Comparison of ENCODE assay signal across 10 cellular contexts in genomic region chr22:39178206-39179111, GRCh38. TPM values are rescaled to one million over a fixed set of nuclear protein-coding genes. Genes with fewer than 3 reads are reported as not detected.
DNase-seq lines count a peak whose midpoint lies in the region; ATAC-seq and TF ChIP-seq lines count a peak whose summit lies in the region.
"Had no signal": no experiment of that assay in that cellular context is flagged by ENCODE, and none has a peak within 500 bp of the region (broad histone marks: within the 10 kb centered on the region; RNA-seq: fewer than 3 reads in every experiment).

No MANE protein-coding gene starts in this region.

- no peak overlapping the region for H3K4me2 ChIP-seq in mesenchymal stem cell (ENCODE audit: low read length, poor library complexity, severe bottlenecking)

- H3K9ac ChIP-seq in mesenchymal stem cell (ENCODE audit: low read length), result no peak overlapping the region

- H3K36me3 ChIP-seq in mesenchymal stem cell (ENCODE audit: control insufficient read depth in 1 of 2, insufficient read depth in 2 of 2, low read depth in 1 of 2, low read length in 2 of 2), result no peaks in the 10 kb centered on the region
- no peaks in the 10 kb centered on the region for H3K36me3 ChIP-seq in upper lobe of left lung

- H3K23ac ChIP-seq in mesenchymal stem cell (ENCODE audit: low read length in 2 of 2), result no peak overlapping the region

- peaks cover 35% of the 10 kb centered on the region for H3K4me1 Mint-ChIP-seq in chondrocyte (ENCODE audit: low read depth)

- H4K8ac ChIP-seq in mesenchymal stem cell (ENCODE audit: low read length), result no peak overlapping the region

- no peaks in the 10 kb centered on the region for H3K79me1 ChIP-seq in mesenchymal stem cell (replicated peaks; ENCODE audit: low read length, poor library complexity, severe bottlenecking)

- TF ChIP-seq EP300 in upper lobe of left lung (IDR thresholded peaks at IDR 0.05), result peak in 1 of 4 donors; percentile 38

- TF ChIP-seq POLR2A in upper lobe of left lung (IDR thresholded peaks at IDR 0.05), result no peak

- no peak for TF ChIP-seq CTCF in chondrocyte (IDR thresholded peaks at IDR 0.05)
- TF ChIP-seq CTCF in upper lobe of left lung (IDR thresholded peaks at IDR 0.05), result no peak

- H2AK5ac ChIP-seq in mesenchymal stem cell (ENCODE audit: low read length, severe bottlenecking), result peak overlapping the region; percentile 100

- H3K4me3 ChIP-seq in mesenchymal stem cell (ENCODE audit: insufficient read depth in 1 of 2, low read depth in 1 of 2, low read length in 2 of 2), result no peak overlapping the region
- H3K4me3 ChIP-seq in upper lobe of left lung, result no peak overlapping the region

- whole genome bisulfite sequencing in mesenchymal stem cell, result 84% methylated on average over 17 of the region's 19 CpGs
- 77 to 81% methylated on average over 19 of the region's 19 CpGs for WGBS in upper lobe of left lung, 2 donors

- H3K9me3 ChIP-seq in mesenchymal stem cell (ENCODE audit: control insufficient read depth, low read length) (peaks cover 8% of the 10 kb centered on the region), upper lobe of left lung (no peaks in the 10 kb centered on the region)

- peak overlapping the region; percentile 33 for H2BK15ac ChIP-seq in mesenchymal stem cell (ENCODE audit: low read depth, poor library complexity, severe bottlenecking)

- peak; percentile 52 for DNase-seq in activated CD8-positive, alpha-beta memory T cell treated with anti-CD3 and anti-CD28 coated beads for 24 hours
- no peak for DNase-seq in activated CD8-positive, alpha-beta memory T cell treated with anti-CD3 and anti-CD28 coated beads, Interleukin-2, amount 50 U/mL, for 48 hours
- DNase-seq in chondrocyte (ENCODE audit: low spot score) (peak; percentile 54), mesenchymal stem cell (peak; percentile 41), upper lobe of left lung (no peak), NK-92 (lab: John Stamatoyannopoulos, UW; ENCODE audit: unreplicated experiment) (no peak), NCI-H446 (lab: John Stamatoyannopoulos, UW) (no peak)
- DNase-seq: activated B cell treated with CpG ODN at 0.5 μM for 24 hours, hypothalamus had no signal

- no peak overlapping the region for H2AFZ ChIP-seq in mesenchymal stem cell (ENCODE audit: low read depth, low read length)

- H3K27me3 ChIP-seq in mesenchymal stem cell (ENCODE audit: control insufficient read depth in 1 of 2, insufficient read depth in 1 of 2, low read length in 2 of 2) (no peaks in the 10 kb centered on the region), upper lobe of left lung (no peaks in the 10 kb centered on the region)

- H3K27ac Mint-ChIP-seq in chondrocyte (ENCODE audit: unreplicated experiment), result no peak overlapping the region
- H3K27ac Mint-ChIP-seq: activated B cell treated with CpG ODN at 0.5 μM for 24 hours had no signal

- peaks cover 6% of the 10 kb centered on the region for H3K9me3 Mint-ChIP-seq in chondrocyte (ENCODE audit: low read depth)
- H3K9me3 Mint-ChIP-seq: activated B cell treated with CpG ODN at 0.5 μM for 24 hours had no signal

- H3K27ac ChIP-seq in mesenchymal stem cell (ENCODE audit: low read length, poor library complexity, severe bottlenecking) (no peak overlapping the region), upper lobe of left lung (peak overlapping the region; percentile 84 to 93 (median 88))

- H3K14ac ChIP-seq in mesenchymal stem cell (ENCODE audit: low read length in 2 of 2), result no peak overlapping the region

- H3K18ac ChIP-seq in mesenchymal stem cell (ENCODE audit: low read depth in 1 of 2, low read length in 2 of 2), result peak overlapping the region in 1 of 2 experiments; percentile 37

- H3K4ac ChIP-seq in mesenchymal stem cell (ENCODE audit: low read depth in 1 of 2, low read length in 2 of 2), result peak overlapping the region in 1 of 2 experiments; percentile 28

- H2BK120ac ChIP-seq in mesenchymal stem cell (ENCODE audit: low read depth, low read length), result peak overlapping the region; percentile 93

- H3K27me3 Mint-ChIP-seq in chondrocyte (ENCODE audit: low read depth), result no peaks in the 10 kb centered on the region
- H3K27me3 Mint-ChIP-seq: activated B cell treated with CpG ODN at 0.5 μM for 24 hours had no signal

- H2BK12ac ChIP-seq in mesenchymal stem cell (ENCODE audit: low read length in 2 of 2), result peak overlapping the region in 1 of 2 experiments; percentile 87

- no peaks in the 10 kb centered on the region for H3K36me3 Mint-ChIP-seq in chondrocyte (ENCODE audit: low read depth)

- H3K4me1 ChIP-seq in mesenchymal stem cell (ENCODE audit: control insufficient read depth, insufficient read depth, low read depth, low read length), result peaks cover 41% of the 10 kb centered on the region
- peaks cover 46 to 63% (median 61%) of the 10 kb centered on the region in 4 donors for H3K4me1 ChIP-seq in upper lobe of left lung

- ATAC-seq in upper lobe of left lung (ENCODE audit: low FRiP score in 2 of 2) (no peak), HG03097 (IDR thresholded peaks at IDR 0.05; ENCODE audit: low FRiP score, unreplicated experiment) (no peak)

- peak overlapping the region; percentile 64 for H4K91ac ChIP-seq in mesenchymal stem cell (ENCODE audit: low read length)

- no peak overlapping the region for H2BK5ac ChIP-seq in mesenchymal stem cell (ENCODE audit: low read depth, low read length, poor library complexity, severe bottlenecking)

- no peak overlapping the region for H3K4me3 Mint-ChIP-seq in chondrocyte (ENCODE audit: unreplicated experiment)
- H3K4me3 Mint-ChIP-seq: activated B cell treated with CpG ODN at 0.5 μM for 24 hours had no signal

RNA-seq across cellular contexts. Expression of gene CBX7, which starts 26.0 kb away (rescaled TPM):
- total RNA-seq in chondrocyte (3.6 to 6.9 TPM (median 4.7 TPM) in 3 replicates), upper lobe of left lung (100 to 1,000 TPM in 1 of 6 donors, 10 to 100 TPM in 5; 51.5 to 145 (median 60.6) TPM)
- 2.0 TPM for polyA plus RNA-seq in mesenchymal stem cell (2013, experiment 1 of 2)
- polyA plus RNA-seq in mesenchymal stem cell (2013, experiment 2 of 2), result 1.6 TPM

Comparison
In these comparisons a context has a peak if more than half of its experiments do, and no peak if none do; other contexts are left out.
1. DNase-seq: peak in activated CD8-positive, alpha-beta memory T cell treated with anti-CD3 and anti-CD28 coated beads for 24 hours (single experiment), chondrocyte (single experiment) and mesenchymal stem cell (single experiment); none in activated CD8-positive, alpha-beta memory T cell treated with anti-CD3 and anti-CD28 coated beads, Interleukin-2, amount 50 U/mL, for 48 hours (single experiment), upper lobe of left lung (0 of 2), NK-92 (single experiment) and NCI-H446 (0 of 2).